14 cellular contexts compared by ENCODE assay signal in genomic region chr16:28936784-28937155, GRCh38. TPM values are rescaled to one million over a fixed set of nuclear protein-coding genes. Genes with fewer than 3 reads are reported as not detected.
DNase-seq lines count a peak whose midpoint lies in the region; ATAC-seq, FAIRE-seq and TF ChIP-seq lines count a peak whose summit lies in the region.
"Had no signal": no experiment of that assay in that cellular context is flagged by ENCODE, and none has a peak within 500 bp of the region (broad histone marks: within the 10 kb centered on the region; RNA-seq: fewer than 3 reads in every experiment).

No MANE protein-coding gene starts in this region.

- no peak overlapping the region for H3K27ac ChIP-seq in substantia nigra (ENCODE audit: low read depth, low read length, poor library complexity, severe bottlenecking)
- H3K27ac ChIP-seq: prostate gland had no signal

- intact Hi-C loops in CD14-positive monocyte (cut with micrococcal nuclease) = no loop called here

- peaks cover 0 to 5% (median 0%) of the 10 kb centered on the region in 7 donors for H3K9me3 Mint-ChIP-seq in CD14-positive monocyte
- H3K9me3 Mint-ChIP-seq in activated naive CD8-positive, alpha-beta T cell treated with anti-CD3 and anti-CD28 coated beads, Interleukin-2, amount 10 ng/mL, durations not matched to agents 7 days and 5 days = no peaks in the 10 kb centered on the region
- H3K9me3 Mint-ChIP-seq in natural killer cell treated with Interleukin-12 subunit alpha and Interleukin-12 subunit beta and Interleukin-15 and Interleukin-18, amount 100 ng/mL, for 72 hours = no peaks in the 10 kb centered on the region

- POLR2A ChIA-PET in activated naive CD8-positive, alpha-beta T cell treated with anti-CD3 and anti-CD28 coated beads, Interleukin-2, amount 10 ng/mL, durations not matched to agents 7 days and 5 days (lab: Charles Lee) = interaction anchor here (0.6 to 1.0 kb wide), 6 partner anchors 8 to 442 kb away, joined by 3 to 8 read pairs (median 4); partner anchors contain the start of genes APOBR, ATXN2L, RABEP2 and TUFM

- FAIRE-seq in GM12892 (lab: Jason Lieb, UNC) = no peak
- FAIRE-seq: keratinocyte had no signal

- no peak for ATAC-seq in activated naive CD8-positive, alpha-beta T cell treated with anti-CD3 and anti-CD28 coated beads, Interleukin-2, amount 10 ng/mL, durations not matched to agents 7 days and 5 days (ENCODE audit: low read depth)
- no peak for ATAC-seq in natural killer cell treated with Interleukin-12 subunit alpha and Interleukin-12 subunit beta and Interleukin-15 and Interleukin-18, amount 100 ng/mL, for 72 hours
- ATAC-seq in HG03139 (IDR thresholded peaks at IDR 0.05; ENCODE audit: unreplicated experiment) (no peak), GM19463 (IDR thresholded peaks at IDR 0.05; ENCODE audit: unreplicated experiment) (no peak), GM18870 (IDR thresholded peaks at IDR 0.05; ENCODE audit: unreplicated experiment) (no peak)

- peak overlapping the region; percentile 82 to 86 for H3K4me3 Mint-ChIP-seq in CD14-positive monocyte
- peak overlapping the region; percentile 78 for H3K4me3 Mint-ChIP-seq in activated naive CD8-positive, alpha-beta T cell treated with anti-CD3 and anti-CD28 coated beads, Interleukin-2, amount 10 ng/mL, durations not matched to agents 7 days and 5 days
- peak overlapping the region; percentile 84 for H3K4me3 Mint-ChIP-seq in natural killer cell treated with Interleukin-12 subunit alpha and Interleukin-12 subunit beta and Interleukin-15 and Interleukin-18, amount 100 ng/mL, for 72 hours

- TF ChIP-seq CTCF in CD14-positive monocyte (IDR thresholded peaks at IDR 0.05) = no peak

- peaks cover 0 to 6% (median 1%) of the 10 kb centered on the region in 3 donors for H3K27me3 Mint-ChIP-seq in CD14-positive monocyte (ENCODE audit: low read depth in 3 of 3)
- H3K27me3 Mint-ChIP-seq in activated naive CD8-positive, alpha-beta T cell treated with anti-CD3 and anti-CD28 coated beads, Interleukin-2, amount 10 ng/mL, durations not matched to agents 7 days and 5 days = no peaks in the 10 kb centered on the region
- peaks cover 0 to 3% of the 10 kb centered on the region in 2 donors for H3K27me3 Mint-ChIP-seq in natural killer cell treated with Interleukin-12 subunit alpha and Interleukin-12 subunit beta and Interleukin-15 and Interleukin-18, amount 100 ng/mL, for 72 hours

- DNase-seq in CD14-positive monocyte (ENCODE audit: low spot score) (no peak), GM12892 (ENCODE audit: insufficient read length) (no peak), substantia nigra (lab: John Stamatoyannopoulos, UW) (no peak)
- no peak for DNase-seq in activated naive CD8-positive, alpha-beta T cell treated with anti-CD3 and anti-CD28 coated beads, Interleukin-2, amount 10 ng/mL, durations not matched to agents 7 days and 5 days
- no peak for DNase-seq in natural killer cell treated with Interleukin-12 subunit alpha and Interleukin-12 subunit beta and Interleukin-15 and Interleukin-18, amount 100 ng/mL, for 72 hours (ENCODE audit: low spot score)

- H3K4me1 Mint-ChIP-seq in CD14-positive monocyte = peaks cover 18% of the 10 kb centered on the region
- peaks cover 19% of the 10 kb centered on the region for H3K4me1 Mint-ChIP-seq in activated naive CD8-positive, alpha-beta T cell treated with anti-CD3 and anti-CD28 coated beads, Interleukin-2, amount 10 ng/mL, durations not matched to agents 7 days and 5 days
- peaks cover 16 to 26% of the 10 kb centered on the region in 2 donors for H3K4me1 Mint-ChIP-seq in natural killer cell treated with Interleukin-12 subunit alpha and Interleukin-12 subunit beta and Interleukin-15 and Interleukin-18, amount 100 ng/mL, for 72 hours (ENCODE audit: low read depth in 2 of 2)

- peak overlapping the region; percentile 42 to 94 (median 80) for H3K27ac Mint-ChIP-seq in CD14-positive monocyte
- peak overlapping the region; percentile 32 for H3K27ac Mint-ChIP-seq in activated naive CD8-positive, alpha-beta T cell treated with anti-CD3 and anti-CD28 coated beads, Interleukin-2, amount 10 ng/mL, durations not matched to agents 7 days and 5 days
- H3K27ac Mint-ChIP-seq in natural killer cell treated with Interleukin-12 subunit alpha and Interleukin-12 subunit beta and Interleukin-15 and Interleukin-18, amount 100 ng/mL, for 72 hours = peak overlapping the region; percentile 31 to 59

- TF ChIP-seq POLR2A in GM12892 (IDR thresholded peaks at IDR 0.05; ENCODE audit: low read depth, low read length) = peak; percentile 31; the same call in 1 of the 2 replicates

- no peaks in the 10 kb centered on the region for H3K36me3 Mint-ChIP-seq in CD14-positive monocyte
- H3K36me3 Mint-ChIP-seq in activated naive CD8-positive, alpha-beta T cell treated with anti-CD3 and anti-CD28 coated beads, Interleukin-2, amount 10 ng/mL, durations not matched to agents 7 days and 5 days = peaks cover 3% of the 10 kb centered on the region
- H3K36me3 Mint-ChIP-seq in natural killer cell treated with Interleukin-12 subunit alpha and Interleukin-12 subunit beta and Interleukin-15 and Interleukin-18, amount 100 ng/mL, for 72 hours = no peaks in the 10 kb centered on the region

RNA-seq across cellular contexts. Expression of gene CD19, which starts 5.0 kb away (rescaled TPM):
- under 1 TPM; 0.28 to 0.65 TPM for polyA plus RNA-seq in CD14-positive monocyte
- polyA plus RNA-seq in GM12892 (2012; ENCODE audit: missing spikeins) = 57.2 TPM
- under 1 TPM; 0.40 to 0.83 TPM for total RNA-seq in activated naive CD8-positive, alpha-beta T cell treated with anti-CD3 and anti-CD28 coated beads, Interleukin-2, amount 10 ng/mL, durations not matched to agents 7 days and 5 days
- total RNA-seq in natural killer cell treated with Interleukin-12 subunit alpha and Interleukin-12 subunit beta and Interleukin-15 and Interleukin-18, amount 100 ng/mL, for 72 hours = 1 to 10 TPM in 1 of 2 donors, not detected in 1; 1.7 TPM
- total RNA-seq: cerebellum; glomerular endothelial cell; HT1080; T-helper 1 cell treated with Interleukin-12 subunit alpha and Interleukin-12 subunit beta and Interleukin-4 antibody, amounts not matched to agents 30 ng/mL and 1 ng/mL, for 36 hours had no signal
- polyA plus RNA-seq: keratinocyte had no signal

RNA-seq across cellular contexts. Expression of gene RABEP2, which starts 11.7 kb away (rescaled TPM):
- polyA plus RNA-seq in CD14-positive monocyte = 1 to 10 TPM; 1.9 to 2.5 TPM
- 18.6 TPM for polyA plus RNA-seq in GM12892 (2012; ENCODE audit: missing spikeins)
- total RNA-seq in activated naive CD8-positive, alpha-beta T cell treated with anti-CD3 and anti-CD28 coated beads, Interleukin-2, amount 10 ng/mL, durations not matched to agents 7 days and 5 days = 10 to 100 TPM; 23.7 to 25.6 TPM
- total RNA-seq in natural killer cell treated with Interleukin-12 subunit alpha and Interleukin-12 subunit beta and Interleukin-15 and Interleukin-18, amount 100 ng/mL, for 72 hours = 10 to 100 TPM; 38.4 to 42.5 TPM

RNA-seq across cellular contexts. Expression of gene NFATC2IP, which starts 14.0 kb away (rescaled TPM):
- polyA plus RNA-seq in CD14-positive monocyte = 10 to 100 TPM; 17.5 to 18.4 TPM
- 36.4 TPM for polyA plus RNA-seq in GM12892 (2012; ENCODE audit: missing spikeins)
- total RNA-seq in activated naive CD8-positive, alpha-beta T cell treated with anti-CD3 and anti-CD28 coated beads, Interleukin-2, amount 10 ng/mL, durations not matched to agents 7 days and 5 days = 100 to 1,000 TPM; 115 to 117 TPM
- total RNA-seq in natural killer cell treated with Interleukin-12 subunit alpha and Interleukin-12 subunit beta and Interleukin-15 and Interleukin-18, amount 100 ng/mL, for 72 hours = 100 to 1,000 TPM in 1 of 2 donors, 10 to 100 TPM in 1; 95.4 to 153 TPM

RNA-seq across cellular contexts. Expression of gene SPNS1, which starts 37.8 kb away (rescaled TPM):
- polyA plus RNA-seq in CD14-positive monocyte = 100 to 1,000 TPM in 1 of 2 donors, 10 to 100 TPM in 1; 97.2 to 104 TPM
- 5.7 TPM for polyA plus RNA-seq in GM12892 (2012; ENCODE audit: missing spikeins)
- total RNA-seq in activated naive CD8-positive, alpha-beta T cell treated with anti-CD3 and anti-CD28 coated beads, Interleukin-2, amount 10 ng/mL, durations not matched to agents 7 days and 5 days = 10 to 100 TPM; 28.1 to 30.1 TPM
- 10 to 100 TPM; 30.1 to 41.3 TPM for total RNA-seq in natural killer cell treated with Interleukin-12 subunit alpha and Interleukin-12 subunit beta and Interleukin-15 and Interleukin-18, amount 100 ng/mL, for 72 hours

RNA-seq across cellular contexts. Expression of gene LAT, which starts 48.1 kb away (rescaled TPM):
- polyA plus RNA-seq in CD14-positive monocyte = 1 to 10 TPM; 1.5 to 1.9 TPM
- 3.7 TPM for polyA plus RNA-seq in GM12892 (2012; ENCODE audit: missing spikeins)
- 100 to 1,000 TPM; 288 to 297 TPM for total RNA-seq in activated naive CD8-positive, alpha-beta T cell treated with anti-CD3 and anti-CD28 coated beads, Interleukin-2, amount 10 ng/mL, durations not matched to agents 7 days and 5 days
- 100 to 1,000 TPM in 1 of 2 donors, 10 to 100 TPM in 1; 56.3 to 108 TPM for total RNA-seq in natural killer cell treated with Interleukin-12 subunit alpha and Interleukin-12 subunit beta and Interleukin-15 and Interleukin-18, amount 100 ng/mL, for 72 hours
